In the genomic region with DNA sequence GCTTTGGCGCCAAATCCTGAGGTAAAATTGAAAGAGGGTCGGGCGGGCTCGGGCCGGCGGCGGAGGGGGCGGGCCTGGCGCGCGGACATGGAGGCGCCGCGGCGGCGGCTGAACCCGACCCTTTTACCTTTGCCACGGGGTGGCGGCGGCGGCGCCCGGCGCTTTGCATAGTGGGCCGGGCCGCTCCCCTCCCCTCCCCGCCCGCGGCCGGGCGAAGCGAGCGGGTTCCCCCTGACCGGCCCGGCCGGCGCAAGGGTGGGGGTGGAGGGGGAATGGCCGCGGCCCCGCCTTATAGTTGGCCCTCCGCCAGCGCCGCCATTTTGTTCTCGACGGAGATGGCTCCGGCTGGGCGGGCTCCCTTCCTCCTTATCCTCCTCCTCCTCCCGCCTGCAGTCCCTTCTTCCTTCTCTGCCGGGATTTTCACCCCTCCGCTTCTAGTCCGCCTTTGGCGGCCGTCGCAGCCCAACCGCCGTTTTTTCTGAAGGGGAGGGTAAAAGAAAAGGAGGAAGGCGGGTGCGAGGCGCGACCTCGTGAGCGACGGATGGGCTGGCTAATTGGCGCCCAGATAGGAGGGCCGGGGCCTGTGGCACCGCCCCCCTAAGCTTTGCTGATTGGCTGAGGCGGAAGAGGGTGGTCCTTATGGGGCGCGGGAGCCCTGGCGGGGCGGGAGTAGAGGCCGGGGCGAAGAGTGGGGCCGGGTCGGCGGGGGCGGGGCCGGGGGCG, we compare ENCODE assay signal across 1 cellular context.
TF ChIP-seq lines count a peak whose summit lies in the region.

No MANE protein-coding gene starts in this region.

TF ChIP-seq in GM12878, 131 proteins besides CTCF, POLR2A, EP300 and RAD21 (continued from another document):
- TF ChIP-seq, protein P1, sequence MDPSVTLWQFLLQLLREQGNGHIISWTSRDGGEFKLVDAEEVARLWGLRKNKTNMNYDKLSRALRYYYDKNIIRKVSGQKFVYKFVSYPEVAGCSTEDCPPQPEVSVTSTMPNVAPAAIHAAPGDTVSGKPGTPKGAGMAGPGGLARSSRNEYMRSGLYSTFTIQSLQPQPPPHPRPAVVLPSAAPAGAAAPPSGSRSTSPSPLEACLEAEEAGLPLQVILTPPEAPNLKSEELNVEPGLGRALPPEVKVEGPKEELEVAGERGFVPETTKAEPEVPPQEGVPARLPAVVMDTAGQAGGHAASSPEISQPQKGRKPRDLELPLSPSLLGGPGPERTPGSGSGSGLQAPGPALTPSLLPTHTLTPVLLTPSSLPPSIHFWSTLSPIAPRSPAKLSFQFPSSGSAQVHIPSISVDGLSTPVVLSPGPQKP (IDR thresholded peaks at IDR 0.05; ENCODE audit: low read depth, low read length), result no peak
- TF ChIP-seq ZNF622 (IDR thresholded peaks at IDR 0.05) (no peak), RELA (IDR thresholded peaks at IDR 0.05; ENCODE audit: borderline replicate concordance, partially characterized antibody) (peak; percentile 60), BCL11A (IDR thresholded peaks at IDR 0.05; ENCODE audit: low read depth, low read length) (no peak), POLR2AphosphoS2 (IDR thresholded peaks at IDR 0.05; ENCODE audit: low read depth, low read length) (0 out of 2 replicates have a peak, but pooled peaks have one; percentile 62), ZNF207 (IDR thresholded peaks at IDR 0.05; ENCODE audit: borderline replicate concordance) (peak; percentile 87), NFXL1 (IDR thresholded peaks at IDR 0.05; ENCODE audit: borderline replicate concordance) (no peak), EED (IDR thresholded peaks at IDR 0.05; ENCODE audit: low read depth) (no peak), TARDBP (IDR thresholded peaks at IDR 0.05; ENCODE audit: borderline replicate concordance) (0 out of 2 replicates have a peak, but pooled peaks have one; percentile 54), ATF7 (IDR thresholded peaks at IDR 0.05; ENCODE audit: low read depth) (0 out of 2 replicates have a peak, but pooled peaks have one; percentile 30), ASH2L (IDR thresholded peaks at IDR 0.05; ENCODE audit: borderline replicate concordance, low read depth) (peak; percentile 98; the same call in 1 of the 2 replicates), BMI1 (IDR thresholded peaks at IDR 0.05; ENCODE audit: borderline replicate concordance) (no peak), ZBED1 (IDR thresholded peaks at IDR 0.05; ENCODE audit: borderline replicate concordance) (no peak), POU2F2 (IDR thresholded peaks at IDR 0.05; ENCODE audit: borderline replicate concordance, low read depth, low read length) (peak; percentile 58; the same call in 1 of the 3 replicates), LARP7 (IDR thresholded peaks at IDR 0.05) (peak; percentile 66), PAX5 (IDR thresholded peaks at IDR 0.05; ENCODE audit: borderline replicate concordance, low read depth, low read length) (no peak)
- TF ChIP-seq, protein P2, sequence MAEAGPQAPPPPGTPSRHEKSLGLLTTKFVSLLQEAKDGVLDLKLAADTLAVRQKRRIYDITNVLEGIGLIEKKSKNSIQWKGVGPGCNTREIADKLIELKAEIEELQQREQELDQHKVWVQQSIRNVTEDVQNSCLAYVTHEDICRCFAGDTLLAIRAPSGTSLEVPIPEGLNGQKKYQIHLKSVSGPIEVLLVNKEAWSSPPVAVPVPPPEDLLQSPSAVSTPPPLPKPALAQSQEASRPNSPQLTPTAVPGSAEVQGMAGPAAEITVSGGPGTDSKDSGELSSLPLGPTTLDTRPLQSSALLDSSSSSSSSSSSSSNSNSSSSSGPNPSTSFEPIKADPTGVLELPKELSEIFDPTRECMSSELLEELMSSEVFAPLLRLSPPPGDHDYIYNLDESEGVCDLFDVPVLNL (IDR thresholded peaks at IDR 0.05; ENCODE audit: low read depth, low read length), result no peak
- TF ChIP-seq, protein P3, sequence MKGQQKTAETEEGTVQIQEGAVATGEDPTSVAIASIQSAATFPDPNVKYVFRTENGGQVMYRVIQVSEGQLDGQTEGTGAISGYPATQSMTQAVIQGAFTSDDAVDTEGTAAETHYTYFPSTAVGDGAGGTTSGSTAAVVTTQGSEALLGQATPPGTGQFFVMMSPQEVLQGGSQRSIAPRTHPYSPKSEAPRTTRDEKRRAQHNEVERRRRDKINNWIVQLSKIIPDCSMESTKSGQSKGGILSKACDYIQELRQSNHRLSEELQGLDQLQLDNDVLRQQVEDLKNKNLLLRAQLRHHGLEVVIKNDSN (IDR thresholded peaks at IDR 0.05; ENCODE audit: borderline replicate concordance, extremely low read length, insufficient read depth, low read depth, low read length), result no peak
- TF ChIP-seq, protein P4, sequence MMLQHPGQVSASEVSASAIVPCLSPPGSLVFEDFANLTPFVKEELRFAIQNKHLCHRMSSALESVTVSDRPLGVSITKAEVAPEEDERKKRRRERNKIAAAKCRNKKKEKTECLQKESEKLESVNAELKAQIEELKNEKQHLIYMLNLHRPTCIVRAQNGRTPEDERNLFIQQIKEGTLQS (IDR thresholded peaks at IDR 0.05; ENCODE audit: borderline replicate concordance, extremely low read depth, low read depth, low read length), result no peak
- TF ChIP-seq, protein P5, sequence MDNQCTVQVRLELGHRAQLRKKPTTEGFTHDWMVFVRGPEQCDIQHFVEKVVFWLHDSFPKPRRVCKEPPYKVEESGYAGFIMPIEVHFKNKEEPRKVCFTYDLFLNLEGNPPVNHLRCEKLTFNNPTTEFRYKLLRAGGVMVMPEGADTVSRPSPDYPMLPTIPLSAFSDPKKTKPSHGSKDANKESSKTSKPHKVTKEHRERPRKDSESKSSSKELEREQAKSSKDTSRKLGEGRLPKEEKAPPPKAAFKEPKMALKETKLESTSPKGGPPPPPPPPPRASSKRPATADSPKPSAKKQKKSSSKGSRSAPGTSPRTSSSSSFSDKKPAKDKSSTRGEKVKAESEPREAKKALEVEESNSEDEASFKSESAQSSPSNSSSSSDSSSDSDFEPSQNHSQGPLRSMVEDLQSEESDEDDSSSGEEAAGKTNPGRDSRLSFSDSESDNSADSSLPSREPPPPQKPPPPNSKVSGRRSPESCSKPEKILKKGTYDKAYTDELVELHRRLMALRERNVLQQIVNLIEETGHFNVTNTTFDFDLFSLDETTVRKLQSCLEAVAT (IDR thresholded peaks at IDR 0.05), result peak; percentile 60
- TF ChIP-seq, protein P6, sequence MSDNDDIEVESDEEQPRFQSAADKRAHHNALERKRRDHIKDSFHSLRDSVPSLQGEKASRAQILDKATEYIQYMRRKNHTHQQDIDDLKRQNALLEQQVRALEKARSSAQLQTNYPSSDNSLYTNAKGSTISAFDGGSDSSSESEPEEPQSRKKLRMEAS (IDR thresholded peaks at IDR 0.05; ENCODE audit: low read depth, low read length), result peak; percentile 31; the same call in 1 of the 2 replicates
